ENCODE assay signal across 27 cellular contexts in genomic region chr1:231540847-231541246, GRCh38. TPM values are rescaled to one million over a fixed set of nuclear protein-coding genes. Genes with fewer than 3 reads are reported as not detected.
DNase-seq lines count a peak whose midpoint lies in the region; ATAC-seq, FAIRE-seq and TF ChIP-seq lines count a peak whose summit lies in the region.
"Had no signal": no experiment of that assay in that cellular context is flagged by ENCODE, and none has a peak within 500 bp of the region (broad histone marks: within the 10 kb centered on the region; RNA-seq: fewer than 3 reads in every experiment).

No MANE protein-coding gene starts in this region.

- peaks cover 38% of the 10 kb centered on the region; the same call in 1 of the 2 replicates for H3K79me2 ChIP-seq in GM23338 (replicated peaks; ENCODE audit: insufficient read depth)

- no peaks in the 10 kb centered on the region for H3K27me3 Mint-ChIP-seq in CD8-positive, alpha-beta T cell (ENCODE audit: low read depth)
- no peaks in the 10 kb centered on the region for H3K27me3 Mint-ChIP-seq in activated naive CD8-positive, alpha-beta T cell treated with anti-CD3 and anti-CD28 coated beads for 36 hours
- H3K27me3 Mint-ChIP-seq in GM23338 (ENCODE audit: insufficient read depth, low read depth, poor library complexity): no peaks in the 10 kb centered on the region
- H3K27me3 Mint-ChIP-seq: B cell; CD4-positive, alpha-beta T cell; CD8-positive, alpha-beta memory T cell had no signal

- H3K4me3 ChIP-seq in CD8-positive, alpha-beta T cell (ENCODE audit: low read depth, low read length): no peak overlapping the region
- no peak overlapping the region for H3K4me3 ChIP-seq in HEK293 (ENCODE audit: low read depth, low read length)
- H3K4me3 ChIP-seq in GM23338: no peak overlapping the region
- H3K4me3 ChIP-seq: A549, GM12878 had no signal

- peaks cover 27% of the 10 kb centered on the region for H3K4me1 Mint-ChIP-seq in CD8-positive, alpha-beta T cell (ENCODE audit: low read depth)
- peaks cover 4% of the 10 kb centered on the region for H3K4me1 Mint-ChIP-seq in activated naive CD8-positive, alpha-beta T cell treated with anti-CD3 and anti-CD28 coated beads for 36 hours
- H3K4me1 Mint-ChIP-seq in GM23338: no peaks in the 10 kb centered on the region
- H3K4me1 Mint-ChIP-seq: B cell had no signal

- ATAC-seq in CD8-positive, alpha-beta T cell: no peak
- ATAC-seq in GM23338: no peak
- ATAC-seq: A549, GM12878 had no signal

- peaks cover 73% of the 10 kb centered on the region for H3K36me3 Mint-ChIP-seq in CD8-positive, alpha-beta T cell
- H3K36me3 Mint-ChIP-seq in activated naive CD8-positive, alpha-beta T cell treated with anti-CD3 and anti-CD28 coated beads for 36 hours: peaks cover 35% of the 10 kb centered on the region
- H3K36me3 Mint-ChIP-seq in GM23338 (ENCODE audit: low read depth): peaks cover 58% of the 10 kb centered on the region

- peaks cover 11% of the 10 kb centered on the region; the same call in 1 of the 2 replicates for H4K20me1 ChIP-seq in GM23338 (replicated peaks; ENCODE audit: insufficient read depth)

- no peaks in the 10 kb centered on the region for H3K9me3 ChIP-seq in CD8-positive, alpha-beta T cell (ENCODE audit: low read length)
- H3K9me3 ChIP-seq in HEK293 (ENCODE audit: control insufficient read depth, insufficient read depth, low read depth, low read length): no peaks in the 10 kb centered on the region

- peaks cover 14% of the 10 kb centered on the region for H3K36me3 ChIP-seq in CD8-positive, alpha-beta T cell (ENCODE audit: insufficient read depth, low read length)
- H3K36me3 ChIP-seq in HEK293 (ENCODE audit: control insufficient read depth in 2 of 2, insufficient read depth in 1 of 2, low read length in 2 of 2) (peaks cover 78 to 82% of the 10 kb centered on the region in 2 experiments), GM23338 (ENCODE audit: insufficient read depth) (peaks cover 12% of the 10 kb centered on the region; the same call in 1 of the 2 replicates)

- H2AFZ ChIP-seq in GM23338: no peak overlapping the region

- no peak overlapping the region for H3K27ac ChIP-seq in CD8-positive, alpha-beta T cell (ENCODE audit: low read depth, low read length)
- no peak overlapping the region for H3K27ac ChIP-seq in HEK293 (ENCODE audit: extremely low read depth, low read depth, low read length)
- H3K27ac ChIP-seq in GM23338 (ENCODE audit: low read depth): no peak overlapping the region
- H3K27ac ChIP-seq: A549; BLaER1 treated with 17β-estradiol and CSF1 and Interleukin-3, amounts not matched to agents 10 nM and 100 nM; C4-2B had no signal

- intact Hi-C loops in CD8-positive, alpha-beta T cell (cut with DNase I, micrococcal nuclease): no loop called here

- no peak overlapping the region for H3K4me3 Mint-ChIP-seq in CD8-positive, alpha-beta T cell
- H3K4me3 Mint-ChIP-seq in activated naive CD8-positive, alpha-beta T cell treated with anti-CD3 and anti-CD28 coated beads for 36 hours: no peak overlapping the region
- no peak overlapping the region for H3K4me3 Mint-ChIP-seq in GM23338
- H3K4me3 Mint-ChIP-seq: B cell; CD4-positive, alpha-beta T cell; CD8-positive, alpha-beta memory T cell had no signal

- H3K27me3 ChIP-seq in CD8-positive, alpha-beta T cell (ENCODE audit: insufficient read depth, low read length): no peaks in the 10 kb centered on the region
- no peaks in the 10 kb centered on the region for H3K27me3 ChIP-seq in GM23338 (ENCODE audit: insufficient read depth)
- H3K27me3 ChIP-seq: BLaER1 treated with 17β-estradiol and CSF1 and Interleukin-3, amounts not matched to agents 10 nM and 100 nM had no signal

- CTCF ChIA-PET in CD8-positive, alpha-beta T cell (lab: Charles Lee): no interaction called here
- CTCF ChIA-PET in HEK293 (lab: Yijun Ruan, JAX): interaction anchor here (0.6 to 1.0 kb wide), 5 partner anchors 11 to 911 kb away, joined by 3 to 5 read pairs (median 3); no protein-coding TSS in a partner anchor

- POLR2A ChIA-PET in CD8-positive, alpha-beta T cell (lab: Charles Lee): no interaction called here
- POLR2A ChIA-PET in HEK293 (lab: Yijun Ruan, JAX): no interaction called here

- H3K9me3 Mint-ChIP-seq in CD8-positive, alpha-beta T cell: peaks cover 9% of the 10 kb centered on the region
- peaks cover 3% of the 10 kb centered on the region for H3K9me3 Mint-ChIP-seq in activated naive CD8-positive, alpha-beta T cell treated with anti-CD3 and anti-CD28 coated beads for 36 hours
- H3K9me3 Mint-ChIP-seq in GM23338: peaks cover 9% of the 10 kb centered on the region; the same call in 2 of the 3 replicates
- H3K9me3 Mint-ChIP-seq: CD4-positive, alpha-beta T cell had no signal

- peak; percentile 25 for FAIRE-seq in A204.1 (lab: Jason Lieb, UNC)
- peak; percentile 62 for FAIRE-seq in TTC549 (lab: Jason Lieb, UNC)
- FAIRE-seq: A549, GM12878, GM12892, GM18507 had no signal

- DNase-seq in CD8-positive, alpha-beta T cell: no peak
- DNase-seq in putamen (ENCODE audit: low spot score): no peak
- no peak for DNase-seq in activated naive CD8-positive, alpha-beta T cell treated with anti-CD3 and anti-CD28 coated beads for 36 hours
- no peak for DNase-seq in GM23338 (ENCODE audit: low spot score)
- no peak for DNase-seq in GM03348 (ENCODE audit: low spot score)
- DNase-seq: 8988T; AML-193; CD4-positive, alpha-beta T cell; CD8-positive, alpha-beta memory T cell; COR-L47; DMS 273 treated with DMSO at 0.1 percent for 48 hours; DMS153; DMS53; DMS79; DND-41; EL; GF-D8 had no signal

- no peak for TF ChIP-seq CTCF in CD8-positive, alpha-beta T cell (IDR thresholded peaks at IDR 0.05)
- TF ChIP-seq CTCF in HEK293 (tag by site-specific recombination; IDR thresholded peaks at IDR 0.05) (no peak), GM23338 (conservative IDR thresholded peaks at IDR 0.05; ENCODE audit: low read depth in 2 of 2) (no peak)

- no peaks in the 10 kb centered on the region for H3K4me1 ChIP-seq in CD8-positive, alpha-beta T cell (ENCODE audit: insufficient read depth, low read length)
- H3K4me1 ChIP-seq in HEK293 (ENCODE audit: control insufficient read depth, insufficient read depth, low read length) (no peaks in the 10 kb centered on the region), GM23338 (ENCODE audit: insufficient read depth) (no peaks in the 10 kb centered on the region)
- H3K4me1 ChIP-seq: A549 had no signal

- H3K9me2 ChIP-seq in GM23338 (ENCODE audit: insufficient read depth): no peaks in the 10 kb centered on the region

- H3F3A ChIP-seq in GM23338 (replicated peaks; ENCODE audit: low read depth): no peaks in the 10 kb centered on the region

- H3K27ac Mint-ChIP-seq in CD8-positive, alpha-beta T cell: peak overlapping the region; percentile 23
- no peak overlapping the region for H3K27ac Mint-ChIP-seq in activated naive CD8-positive, alpha-beta T cell treated with anti-CD3 and anti-CD28 coated beads for 36 hours
- no peak overlapping the region for H3K27ac Mint-ChIP-seq in GM23338
- H3K27ac Mint-ChIP-seq: B cell; CD4-positive, alpha-beta T cell had no signal

- H3K4me2 ChIP-seq in GM23338: no peak overlapping the region
- H3K4me2 ChIP-seq: A549; BLaER1 treated with 17β-estradiol and CSF1 and Interleukin-3, amounts not matched to agents 10 nM and 100 nM had no signal

TF ChIP-seq in HEK293, 187 proteins besides CTCF, POLR2A, EP300 and RAD21:
- TF ChIP-seq ZBTB10 (tag by site-specific recombination; IDR thresholded peaks at IDR 0.05): no peak
- peak; percentile 92 for TF ChIP-seq SETDB1 (IDR thresholded peaks at IDR 0.05; ENCODE audit: insufficient read length, low read length)

TF ChIP-seq in GM23338, 12 proteins besides CTCF, POLR2A, EP300 and RAD21 (continues in another document):
- TF ChIP-seq JUNB (IDR thresholded peaks at IDR 0.05; ENCODE audit: unreplicated experiment): no peak
- no peak for TF ChIP-seq NANOG (IDR thresholded peaks at IDR 0.05; ENCODE audit: borderline replicate concordance)

RNA-seq across cellular contexts. Expression of gene TSNAX, which starts 12.4 kb away (rescaled TPM):
- 10 to 100 TPM; 19.7 to 21.7 TPM for total RNA-seq in CD8-positive, alpha-beta T cell
- 10 to 100 TPM; 48.5 to 48.8 TPM for total RNA-seq in activated naive CD8-positive, alpha-beta T cell treated with anti-CD3 and anti-CD28 coated beads for 36 hours
- total RNA-seq in GM23338 (2014; rRNA removed; shearing (Covaris generic)): 29.9 and 31.7 TPM in 2 replicates
- 26.7 and 31.5 TPM in 2 replicates for polyA plus RNA-seq in GM23338 (2016; fragmentation: Nextera tagmentation; extraction: Ambion mirVana)
